Comparison of ENCODE assay signal across 8 cellular contexts in genomic region chr4:186068581-186069402, GRCh38. TPM values are rescaled to one million over a fixed set of nuclear protein-coding genes. Genes with fewer than 3 reads are reported as not detected.
DNase-seq lines count a peak whose midpoint lies in the region; ATAC-seq and TF ChIP-seq lines count a peak whose summit lies in the region.

TSS of gene TLR3 (plus strand) at chr4:186069156. CDS start at chr4:186076620, 7,464 bp downstream.

- peak within 1 kb of the TSS; percentile 58 for H3K27ac ChIP-seq in colonic mucosa

- H3K4me3 ChIP-seq in NT2/D1 (ENCODE audit: insufficient read length, low read depth) (no peak within 1 kb of the TSS), colonic mucosa (peak within 1 kb of the TSS; percentile 36), mucosa of descending colon (peak within 1 kb of the TSS; percentile 13)

- TF ChIP-seq CTCF in colonic mucosa (IDR thresholded peaks at IDR 0.05) (no peak), mucosa of descending colon (IDR thresholded peaks at IDR 0.05) (no peak)

- H3K9ac ChIP-seq in NT2/D1 (ENCODE audit: insufficient read length, low read depth) = peak within 1 kb of the TSS; percentile 21
- peak within 1 kb of the TSS; percentile 17 to 72 for H3K9ac ChIP-seq in colonic mucosa (ENCODE audit: low read depth in 2 of 2, low read length in 2 of 2)

- intact Hi-C loops in colonic mucosa (cut with DNase I) = loop anchor here (5.0 kb wide), 1 partner anchor 69 kb away; no protein-coding TSS in a partner anchor
- intact Hi-C loops in mucosa of descending colon (cut with DNase I, micrococcal nuclease) = loop anchor here in 1 of 2 donors (10.0 kb wide), 1 partner anchor 66 kb away; no protein-coding TSS in a partner anchor

- H3K36me3 ChIP-seq in NT2/D1 (ENCODE audit: insufficient read depth, insufficient read length, low read length) (no peaks in the 10 kb centered on the region), colonic mucosa (no peaks in the 10 kb centered on the region), mucosa of descending colon (ENCODE audit: low read depth) (no peaks in the 10 kb centered on the region)

- no peaks in the 10 kb centered on the region for H3K4me1 ChIP-seq in NT2/D1 (ENCODE audit: insufficient read depth, insufficient read length)
- H3K4me1 ChIP-seq in colonic mucosa = no peaks in the 10 kb centered on the region
- H3K4me1 ChIP-seq in mucosa of descending colon (ENCODE audit: low read depth) = no peaks in the 10 kb centered on the region

- DNase-seq in NT2/D1 (ENCODE audit: low read depth, low spot score) = no peak
- DNase-seq in colonic mucosa = peak; percentile 29
- peak in 1 of 3 donors; percentile 30 for DNase-seq in mucosa of descending colon
- DNase-seq in SHP77 treated with DMSO at 0.1 percent for 48 hours (lab: John Stamatoyannopoulos, UW) = no peak

- H3K27me3 ChIP-seq in NT2/D1 (ENCODE audit: insufficient read depth, insufficient read length) (no peaks in the 10 kb centered on the region), colonic mucosa (no peaks in the 10 kb centered on the region)

- H3K9me3 ChIP-seq in NT2/D1 (ENCODE audit: insufficient read depth, low read length) = no peaks in the 10 kb centered on the region
- no peaks in the 10 kb centered on the region for H3K9me3 ChIP-seq in colonic mucosa
- H3K9me3 ChIP-seq in mucosa of descending colon = no peaks in the 10 kb centered on the region

- ATAC-seq in GM18511 (IDR thresholded peaks at IDR 0.05; ENCODE audit: unreplicated experiment) (peak; percentile 30), mucosa of descending colon (peak; percentile 67), GM19328 (IDR thresholded peaks at IDR 0.05; ENCODE audit: unreplicated experiment) (no peak), HG03457 (IDR thresholded peaks at IDR 0.05; ENCODE audit: unreplicated experiment) (no peak), GM21737 (IDR thresholded peaks at IDR 0.05; ENCODE audit: unreplicated experiment) (no peak)

RNA-seq across cellular contexts. Expression of gene TLR3, which starts in this region (rescaled TPM):
- total RNA-seq in colonic mucosa (10 to 100 TPM; 13.6 to 48.6 TPM), mucosa of descending colon (10 to 100 TPM; 23.6 to 55.0 (median 51.3) TPM)

Comparison
In these comparisons a context has a peak if more than half of its experiments do, and no peak if none do; other contexts are left out.
1. ATAC-seq: peak in GM18511 (single experiment) and mucosa of descending colon (single experiment); none in GM19328 (single experiment), HG03457 (single experiment) and GM21737 (single experiment).